In the genomic region with DNA sequence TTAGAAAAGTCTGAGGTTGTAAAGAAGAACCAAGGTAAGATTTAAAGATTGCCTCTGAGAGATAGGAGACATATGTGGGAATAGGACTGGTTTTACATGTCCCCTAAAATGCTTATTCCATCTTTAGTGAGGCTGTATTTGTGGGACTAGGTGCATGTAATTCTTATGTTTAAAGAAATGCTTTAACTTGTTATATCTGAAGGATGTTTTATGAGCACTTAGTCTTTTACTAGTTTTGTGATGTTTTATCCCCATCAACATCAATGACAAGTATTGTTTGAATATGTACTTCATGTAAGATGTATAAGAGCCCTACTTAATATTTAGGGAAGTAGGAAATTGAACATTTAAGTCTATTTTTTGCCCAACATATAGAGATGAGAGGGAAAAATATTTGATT, we compare ENCODE assay signal across 14 cellular contexts. TPM values are rescaled to one million over a fixed set of nuclear protein-coding genes. Genes with fewer than 3 reads are reported as not detected.
DNase-seq lines count a peak whose midpoint lies in the region; ATAC-seq and TF ChIP-seq lines count a peak whose summit lies in the region.
"Had no signal": no experiment of that assay in that cellular context is flagged by ENCODE, and none has a peak within 500 bp of the region (broad histone marks: within the 10 kb centered on the region; RNA-seq: fewer than 3 reads in every experiment).

No MANE protein-coding gene starts in this region.

- peak overlapping the region; percentile 84 for H3K4me3 Mint-ChIP-seq in stimulated activated naive CD8-positive, alpha-beta T cell treated with anti-CD3 and anti-CD28 coated beads, Interleukin-15, Interleukin-2, amounts not matched to agents 100 ng/mL and 50 ng/mL, for 24 hours
- peak overlapping the region; percentile 25 to 80 for H3K4me3 Mint-ChIP-seq in stimulated activated naive CD8-positive, alpha-beta T cell treated with anti-CD3 and anti-CD28 coated beads, Interleukin-15, amount 100 ng/mL, for 72 hours
- H3K4me3 Mint-ChIP-seq: neural progenitor cell had no signal

- intact Hi-C loops in mammary epithelial cell (cut with micrococcal nuclease) = no loop called here

- CTCF ChIA-PET in mammary epithelial cell (lab: Charles Lee; ENCODE audit: low non-redundant PET) = no interaction called here

- H3K36me3 Mint-ChIP-seq in stimulated activated naive CD8-positive, alpha-beta T cell treated with anti-CD3 and anti-CD28 coated beads, Interleukin-15, Interleukin-2, amounts not matched to agents 100 ng/mL and 50 ng/mL, for 24 hours (ENCODE audit: low read depth) = peaks cover 31% of the 10 kb centered on the region

- no peaks in the 10 kb centered on the region for H3K79me2 ChIP-seq in mammary epithelial cell (ENCODE audit: insufficient read depth, low read length)

- no peaks in the 10 kb centered on the region for H3K9me3 ChIP-seq in SJCRH30 (replicated peaks)
- no peaks in the 10 kb centered on the region for H3K9me3 ChIP-seq in mammary epithelial cell (replicated peaks; ENCODE audit: insufficient read depth, low read length)
- no peaks in the 10 kb centered on the region for H3K9me3 ChIP-seq in effector memory CD4-positive, alpha-beta T cell (ENCODE audit: control insufficient read depth, low read length)
- H3K9me3 ChIP-seq: tibial artery had no signal

- in situ Hi-C loops in mammary epithelial cell (cut with MboI; ENCODE audit: low sequenced_read_pairs in 2 of 2) = no loop called here

- DNase-seq in stimulated activated naive CD8-positive, alpha-beta T cell treated with anti-CD3 and anti-CD28 coated beads, Interleukin-15, Interleukin-2, amounts not matched to agents 100 U/mL and 50 U/mL, for 24 hours = no peak
- DNase-seq in SJCRH30 (no peak), mammary epithelial cell (no peak), medulla oblongata (ENCODE audit: extremely low spot score) (no peak), islet precursor cell (no peak)
- DNase-seq in stimulated activated naive CD8-positive, alpha-beta T cell treated with anti-CD3 and anti-CD28 coated beads, Interleukin-15, amount 100 ng/mL, for 72 hours = no peak
- DNase-seq in effector memory CD4-positive, alpha-beta T cell = no peak
- DNase-seq: NCI-H1048, NCI-H526 treated with DMSO at 0.1 percent for 48 hours, tibial artery had no signal

- 0 out of 2 replicates have a peak overlapping the region, but pooled peaks have one; percentile 4 for H3K4me3 ChIP-seq in SJCRH30
- no peak overlapping the region for H3K4me3 ChIP-seq in mammary epithelial cell (replicated peaks in 1 of 3; ENCODE audit: insufficient read depth in 1 of 3, low read depth in 2 of 3, low read length in 3 of 3)
- no peak overlapping the region for H3K4me3 ChIP-seq in effector memory CD4-positive, alpha-beta T cell (ENCODE audit: insufficient read depth, low read depth, low read length, poor library complexity, severe bottlenecking)
- H3K4me3 ChIP-seq: cardiac muscle cell, neural progenitor cell, tibial artery had no signal

- H3K9me3 Mint-ChIP-seq in stimulated activated naive CD8-positive, alpha-beta T cell treated with anti-CD3 and anti-CD28 coated beads, Interleukin-15, Interleukin-2, amounts not matched to agents 100 ng/mL and 50 ng/mL, for 24 hours = no peaks in the 10 kb centered on the region
- H3K9me3 Mint-ChIP-seq in stimulated activated naive CD8-positive, alpha-beta T cell treated with anti-CD3 and anti-CD28 coated beads, Interleukin-15, amount 100 ng/mL, for 72 hours = no peaks in the 10 kb centered on the region
- H3K9me3 Mint-ChIP-seq: neural progenitor cell had no signal

- no peaks in the 10 kb centered on the region for H3K27me3 Mint-ChIP-seq in stimulated activated naive CD8-positive, alpha-beta T cell treated with anti-CD3 and anti-CD28 coated beads, Interleukin-15, Interleukin-2, amounts not matched to agents 100 ng/mL and 50 ng/mL, for 24 hours
- H3K27me3 Mint-ChIP-seq in stimulated activated naive CD8-positive, alpha-beta T cell treated with anti-CD3 and anti-CD28 coated beads, Interleukin-15, amount 100 ng/mL, for 72 hours = no peaks in the 10 kb centered on the region

- ATAC-seq in stimulated activated naive CD8-positive, alpha-beta T cell treated with anti-CD3 and anti-CD28 coated beads, Interleukin-15, Interleukin-2, amounts not matched to agents 100 U/mL and 50 U/mL, for 24 hours = no peak
- no peak for ATAC-seq in stimulated activated naive CD8-positive, alpha-beta T cell treated with anti-CD3 and anti-CD28 coated beads, Interleukin-15, amount 100 ng/mL, for 72 hours
- ATAC-seq: sciatic nerve had no signal

- H3K27ac Mint-ChIP-seq in stimulated activated naive CD8-positive, alpha-beta T cell treated with anti-CD3 and anti-CD28 coated beads, Interleukin-15, Interleukin-2, amounts not matched to agents 100 ng/mL and 50 ng/mL, for 24 hours = peak overlapping the region; percentile 98
- H3K27ac Mint-ChIP-seq in stimulated activated naive CD8-positive, alpha-beta T cell treated with anti-CD3 and anti-CD28 coated beads, Interleukin-15, amount 100 ng/mL, for 72 hours = peak overlapping the region; percentile 4 to 93
- H3K27ac Mint-ChIP-seq: neural progenitor cell had no signal

- H3K27me3 ChIP-seq in SJCRH30 (no peaks in the 10 kb centered on the region), mammary epithelial cell (ENCODE audit: insufficient read depth, low read length) (no peaks in the 10 kb centered on the region)
- H3K27me3 ChIP-seq in effector memory CD4-positive, alpha-beta T cell (replicated peaks; ENCODE audit: control insufficient read depth, insufficient read depth, low read length, poor library complexity, severe bottlenecking) = no peaks in the 10 kb centered on the region
- H3K27me3 ChIP-seq: cardiac muscle cell, neural progenitor cell, tibial artery had no signal

- H2AFZ ChIP-seq in mammary epithelial cell (ENCODE audit: low read depth, low read length) = peak overlapping the region; percentile 56
- H2AFZ ChIP-seq: neural progenitor cell had no signal

- no peak overlapping the region for H3K4me2 ChIP-seq in mammary epithelial cell (ENCODE audit: insufficient read depth, low read depth, low read length)
- H3K4me2 ChIP-seq: neural progenitor cell had no signal

- H4K20me1 ChIP-seq in mammary epithelial cell (ENCODE audit: insufficient read depth, low read length) = no peaks in the 10 kb centered on the region

- no peak overlapping the region for H3K9ac ChIP-seq in mammary epithelial cell (ENCODE audit: insufficient read depth, low read length)
- H3K9ac ChIP-seq: neural progenitor cell had no signal

- no peak for TF ChIP-seq CTCF in mammary epithelial cell (conservative IDR thresholded peaks at IDR 0.05 in 1 of 2, IDR thresholded peaks at IDR 0.05 in 1 of 2; ENCODE audit: extremely low read depth in 1 of 2, insufficient read depth in 1 of 2, low read depth in 1 of 2, low read length in 2 of 2)

- peaks cover 80% of the 10 kb centered on the region for H3K4me1 Mint-ChIP-seq in stimulated activated naive CD8-positive, alpha-beta T cell treated with anti-CD3 and anti-CD28 coated beads, Interleukin-15, Interleukin-2, amounts not matched to agents 100 ng/mL and 50 ng/mL, for 24 hours (ENCODE audit: low read depth)
- peaks cover 77% of the 10 kb centered on the region for H3K4me1 Mint-ChIP-seq in stimulated activated naive CD8-positive, alpha-beta T cell treated with anti-CD3 and anti-CD28 coated beads, Interleukin-15, amount 100 ng/mL, for 72 hours

- dilution Hi-C loops in mammary epithelial cell (cut with HindIII; ENCODE audit: low sequenced_read_pairs) = no loop called here

- H3K27ac ChIP-seq in SJCRH30 (peak overlapping the region; percentile 60), mammary epithelial cell (ENCODE audit: insufficient read depth, low read depth, low read length) (no peak overlapping the region)
- H3K27ac ChIP-seq in effector memory CD4-positive, alpha-beta T cell (ENCODE audit: insufficient read depth, low read length, poor library complexity, severe bottlenecking) = no peak overlapping the region
- H3K27ac ChIP-seq: cardiac muscle cell, neural progenitor cell, tibial artery had no signal

- H3K36me3 ChIP-seq in SJCRH30 (no peaks in the 10 kb centered on the region), mammary epithelial cell (ENCODE audit: insufficient read depth, low read length) (no peaks in the 10 kb centered on the region)
- H3K36me3 ChIP-seq in effector memory CD4-positive, alpha-beta T cell (ENCODE audit: control insufficient read depth, insufficient read depth, low read length) = no peaks in the 10 kb centered on the region
- H3K36me3 ChIP-seq: cardiac muscle cell, neural progenitor cell, tibial artery had no signal

- no TSS peak for BruUV-seq in mammary epithelial cell (replicated peaks; lab: Mats Ljungman, UMichigan)

- peaks cover 46% of the 10 kb centered on the region for H3K4me1 ChIP-seq in SJCRH30
- peaks cover 12% of the 10 kb centered on the region for H3K4me1 ChIP-seq in mammary epithelial cell (ENCODE audit: insufficient read depth, low read length)
- peaks cover 12% of the 10 kb centered on the region for H3K4me1 ChIP-seq in effector memory CD4-positive, alpha-beta T cell (ENCODE audit: control insufficient read depth, insufficient read depth, low read length, poor library complexity, severe bottlenecking)
- H3K4me1 ChIP-seq: neural progenitor cell, tibial artery had no signal

RNA-seq across cellular contexts. Expression of a gene that starts 24.7 kb away (rescaled TPM):
- 18.0 and 22.9 TPM in 2 replicates for total RNA-seq in SJCRH30 (2014; rRNA removed; shearing (Covaris generic))
- total RNA-seq in mammary epithelial cell = under 1 TPM in 1 of 2 donors, not detected in 1; 0.17 TPM
- polyA plus RNA-seq in mammary epithelial cell = 0.05 TPM
- polyA minus RNA-seq in mammary epithelial cell = not detected

Comparison
In these comparisons a context has a peak if more than half of its experiments do, and no peak if none do; other contexts are left out.
1. RNA of a gene that starts 24.7 kb away (total RNA-seq): 18.0 to 22.9 TPM in SJCRH30; 0.17 TPM in mammary epithelial cell; every median in the first group is over 10 times any median in the second.